ENCODE assay signal across 16 cellular contexts in genomic region chr3:151346292-151346691, GRCh38. TPM values are rescaled to one million over a fixed set of nuclear protein-coding genes. Genes with fewer than 3 reads are reported as not detected.
DNase-seq lines count a peak whose midpoint lies in the region; ATAC-seq and TF ChIP-seq lines count a peak whose summit lies in the region.
"Had no signal": no experiment of that assay in that cellular context is flagged by ENCODE, and none has a peak within 500 bp of the region (broad histone marks: within the 10 kb centered on the region; RNA-seq: fewer than 3 reads in every experiment).

No MANE protein-coding gene starts in this region.

- H4K20me1 ChIP-seq in Karpas-422 (ENCODE audit: insufficient read depth, low read depth, low read length), result no peaks in the 10 kb centered on the region

- H3K79me2 ChIP-seq in Karpas-422 (ENCODE audit: low read length), result no peaks in the 10 kb centered on the region

- no peak overlapping the region for H3K9ac ChIP-seq in Karpas-422 (ENCODE audit: low read length)

- H3K27ac ChIP-seq in Karpas-422 (ENCODE audit: low read length) (no peak overlapping the region), right cardiac atrium (ENCODE audit: low read length) (no peak overlapping the region), spleen (peak overlapping the region in 7 of 8 donors; percentile 78 to 92 (median 84)), aorta (ENCODE audit: low read depth in 1 of 2, low read length in 2 of 2) (no peak overlapping the region)
- H3K27ac ChIP-seq: ascending aorta, foreskin keratinocyte had no signal

- peak overlapping the region; percentile 16 for H3K4me2 ChIP-seq in Karpas-422 (ENCODE audit: low read depth, low read length, poor library complexity, severe bottlenecking)
- H3K4me2 ChIP-seq: GM23338 had no signal

- H3K9me3 ChIP-seq in Karpas-422 (ENCODE audit: low read length), result no peaks in the 10 kb centered on the region
- H3K9me3 ChIP-seq in right cardiac atrium (ENCODE audit: control insufficient read depth, low read length), result no peaks in the 10 kb centered on the region
- H3K9me3 ChIP-seq in spleen, result no peaks in the 10 kb centered on the region
- no peaks in the 10 kb centered on the region for H3K9me3 ChIP-seq in aorta (ENCODE audit: control insufficient read depth, low read length)
- H3K9me3 ChIP-seq: ascending aorta had no signal

- no peaks in the 10 kb centered on the region; the same call in 1 of the 2 replicates for H3K27me3 ChIP-seq in Karpas-422 (ENCODE audit: low read length)
- H3K27me3 ChIP-seq in right cardiac atrium (ENCODE audit: control insufficient read depth, insufficient read depth), result no peaks in the 10 kb centered on the region
- H3K27me3 ChIP-seq in spleen (replicated peaks in 1 of 7), result no peaks in the 10 kb centered on the region
- H3K27me3 ChIP-seq in aorta (ENCODE audit: control insufficient read depth in 1 of 2, insufficient read depth in 2 of 2, low read length in 1 of 2), result no peaks in the 10 kb centered on the region
- H3K27me3 ChIP-seq: ascending aorta, foreskin keratinocyte had no signal

- H3K4me3 ChIP-seq in Karpas-422 (ENCODE audit: low read length) (no peak overlapping the region), right cardiac atrium (ENCODE audit: low read length) (peak overlapping the region; percentile 26), spleen (peak overlapping the region in 2 of 8 donors; percentile 10 to 46), aorta (ENCODE audit: low read length in 2 of 2) (no peak overlapping the region)
- H3K4me3 ChIP-seq: GM23338 had no signal

- no peaks in the 10 kb centered on the region for H3K36me3 ChIP-seq in Karpas-422 (ENCODE audit: insufficient read depth, low read length)
- no peaks in the 10 kb centered on the region for H3K36me3 ChIP-seq in spleen
- H3K36me3 ChIP-seq in aorta (ENCODE audit: control insufficient read depth in 1 of 2, insufficient read depth in 2 of 2, low read length in 1 of 2), result no peaks in the 10 kb centered on the region
- H3K36me3 ChIP-seq: ascending aorta had no signal

- TF ChIP-seq POLR2A in spleen (IDR thresholded peaks at IDR 0.05), result no peak

- ATAC-seq in right cardiac atrium, result no peak
- no peak for ATAC-seq in HG03025 (IDR thresholded peaks at IDR 0.05; ENCODE audit: low FRiP score, unreplicated experiment)
- no peak for ATAC-seq in aorta (ENCODE audit: low FRiP score)
- ATAC-seq: GM23338 had no signal

- no peak overlapping the region for H2AFZ ChIP-seq in Karpas-422 (ENCODE audit: low read length)
- H2AFZ ChIP-seq: GM23338 had no signal

- DNase-seq in Karpas-422, result no peak
- DNase-seq in SKM-1 treated with dmso at 0.1 percent for 144 hours (lab: John Stamatoyannopoulos, UW; ENCODE audit: unreplicated experiment), result peak; percentile 96
- DNase-seq in right cardiac atrium, result no peak
- DNase-seq in spleen, result no peak
- no peak for DNase-seq in stimulated activated CD4-positive, alpha-beta T cell treated with anti-CD3 and anti-CD28 coated beads, Interleukin-12 subunit alpha, Interleukin-12 subunit beta, amount 100 ng/mL, for 4 hours
- no peak for DNase-seq in posterior vena cava (ENCODE audit: low spot score)
- no peak for DNase-seq in aorta
- DNase-seq: activated CD4-positive, alpha-beta T cell treated with anti-CD3 and anti-CD28 coated beads for 1 hour; CD4-positive, alpha-beta T cell; effector CD8-positive, alpha-beta T cell had no signal

- 67% methylated on average over 3 of the region's 3 CpGs for WGBS in right cardiac atrium
- WGBS in spleen, 5 donors, result 38 to 58% (median 44%) methylated on average over 3 of the region's 3 CpGs
- WGBS in aorta, 2 donors, result 91 to 93% methylated on average over 3 of the region's 3 CpGs

- H3K4me1 ChIP-seq in Karpas-422 (ENCODE audit: low read length) (peaks cover 3% of the 10 kb centered on the region; the same call in 1 of the 2 replicates), right cardiac atrium (ENCODE audit: control insufficient read depth, insufficient read depth, low read length) (peaks cover 3% of the 10 kb centered on the region), spleen (peaks cover 0 to 60% (median 8%) of the 10 kb centered on the region in 6 donors), aorta (ENCODE audit: control insufficient read depth in 1 of 2, insufficient read depth in 2 of 2, low read length in 2 of 2) (no peaks in the 10 kb centered on the region)
- H3K4me1 ChIP-seq: ascending aorta, foreskin keratinocyte had no signal

- H3K9me2 ChIP-seq in Karpas-422 (replicated peaks; ENCODE audit: insufficient read depth, low read length), result no peaks in the 10 kb centered on the region

- intact Hi-C loops in right cardiac atrium (cut with DNase I), result no loop called here
- intact Hi-C loops in spleen (cut with DNase I; ENCODE audit: low total_unique reads), result no loop called here
- intact Hi-C loops in posterior vena cava (cut with DNase I), result no loop called here
- intact Hi-C loops in aorta (cut with DNase I), result no loop called here

- peak in 1 of 11 experiments; percentile 8 for TF ChIP-seq CTCF in spleen (IDR thresholded peaks at IDR 0.05 in 8 of 11, conservative IDR thresholded peaks at IDR 0.05 in 3 of 11)

RNA-seq across cellular contexts. Expression of gene P2RY13, which starts 16.9 kb away (rescaled TPM):
- total RNA-seq in Karpas-422 (2014; rRNA removed; shearing (Covaris generic); ENCODE audit: low replicate concordance), result 0.40 and 0.97 TPM in 2 replicates
- total RNA-seq in right cardiac atrium, result 1 to 10 TPM; 1.2 to 2.1 (median 1.5) TPM
- 0.29 TPM for polyA plus RNA-seq in right cardiac atrium
- 10 to 100 TPM; 36.1 to 78.3 (median 48.9) TPM for total RNA-seq in spleen
- polyA plus RNA-seq in spleen, result 10 to 100 TPM in 1 of 3 donors, 1 to 10 TPM in 2; 7.1 to 11.6 (median 9.6) TPM
- 1 to 10 TPM; 1.4 to 2.7 TPM for total RNA-seq in posterior vena cava
- 1 to 10 TPM; 2.6 to 2.7 TPM for total RNA-seq in aorta
- 1 to 10 TPM in 1 of 2 donors, under 1 TPM in 1; 0.51 to 3.3 TPM for polyA plus RNA-seq in aorta
- total RNA-seq: foreskin keratinocyte; GM23338; renal cortical epithelial cell; T-helper 1 cell treated with Interleukin-12 subunit alpha and Interleukin-12 subunit beta and Interleukin-4 antibody, amounts not matched to agents 30 ng/mL and 1 ng/mL, for 36 hours had no signal
- polyA plus RNA-seq: foreskin keratinocyte had no signal

RNA-seq across cellular contexts. Expression of gene GPR87, which starts 29.7 kb away (rescaled TPM):
- not detected in 2 replicates for total RNA-seq in Karpas-422 (2014; rRNA removed; shearing (Covaris generic); ENCODE audit: low replicate concordance)
- total RNA-seq in right cardiac atrium (not detected), spleen (not detected), posterior vena cava (not detected), aorta (not detected)
- polyA plus RNA-seq in right cardiac atrium (not detected), spleen (not detected), aorta (not detected)
- total RNA-seq: ascending aorta; CD4-positive, alpha-beta T cell; GM23338 had no signal

RNA-seq across cellular contexts. Expression of gene P2RY12, which starts 38.3 kb away (rescaled TPM):
- not detected in 2 replicates for total RNA-seq in Karpas-422 (2014; rRNA removed; shearing (Covaris generic); ENCODE audit: low replicate concordance)
- total RNA-seq in right cardiac atrium (1 to 10 TPM; 1.3 to 4.0 (median 1.4) TPM), spleen (10 to 100 TPM in 3 of 7 donors, 1 to 10 TPM in 4; 5.9 to 19.2 (median 7.5) TPM), posterior vena cava (1 to 10 TPM; 3.1 to 3.7 TPM), aorta (1 to 10 TPM; 1.9 to 3.6 TPM)
- polyA plus RNA-seq in right cardiac atrium (1.2 TPM), spleen (1 to 10 TPM in 2 of 3 donors, under 1 TPM in 1; 0.78 to 2.9 (median 2.0) TPM), aorta (1 to 10 TPM in 1 of 2 donors, under 1 TPM in 1; 0.87 to 5.1 TPM)
- total RNA-seq: ascending aorta; CD4-positive, alpha-beta T cell; foreskin keratinocyte; GM23338; renal cortical epithelial cell; T-helper 1 cell treated with Interleukin-12 subunit alpha and Interleukin-12 subunit beta and Interleukin-4 antibody, amounts not matched to agents 30 ng/mL and 1 ng/mL, for 36 hours had no signal
- polyA plus RNA-seq: foreskin keratinocyte had no signal

Comparison
In these comparisons a context has a peak if more than half of its experiments do, and no peak if none do; other contexts are left out.
1. H3K27ac ChIP-seq: peak in spleen (7 of 8); none in Karpas-422 (single experiment), right cardiac atrium (single experiment) and aorta (0 of 2).
2. RNA of gene P2RY13, which starts 16.9 kb away (total RNA-seq): 36.1 to 78.3 TPM in spleen; 2.6 to 2.7 TPM in aorta, 1.4 to 2.7 TPM in posterior vena cava, 1.2 to 2.1 TPM in right cardiac atrium and 0.40 to 0.97 TPM in Karpas-422; every median in the first group is over 10 times any median in the second.